In the genomic region with DNA sequence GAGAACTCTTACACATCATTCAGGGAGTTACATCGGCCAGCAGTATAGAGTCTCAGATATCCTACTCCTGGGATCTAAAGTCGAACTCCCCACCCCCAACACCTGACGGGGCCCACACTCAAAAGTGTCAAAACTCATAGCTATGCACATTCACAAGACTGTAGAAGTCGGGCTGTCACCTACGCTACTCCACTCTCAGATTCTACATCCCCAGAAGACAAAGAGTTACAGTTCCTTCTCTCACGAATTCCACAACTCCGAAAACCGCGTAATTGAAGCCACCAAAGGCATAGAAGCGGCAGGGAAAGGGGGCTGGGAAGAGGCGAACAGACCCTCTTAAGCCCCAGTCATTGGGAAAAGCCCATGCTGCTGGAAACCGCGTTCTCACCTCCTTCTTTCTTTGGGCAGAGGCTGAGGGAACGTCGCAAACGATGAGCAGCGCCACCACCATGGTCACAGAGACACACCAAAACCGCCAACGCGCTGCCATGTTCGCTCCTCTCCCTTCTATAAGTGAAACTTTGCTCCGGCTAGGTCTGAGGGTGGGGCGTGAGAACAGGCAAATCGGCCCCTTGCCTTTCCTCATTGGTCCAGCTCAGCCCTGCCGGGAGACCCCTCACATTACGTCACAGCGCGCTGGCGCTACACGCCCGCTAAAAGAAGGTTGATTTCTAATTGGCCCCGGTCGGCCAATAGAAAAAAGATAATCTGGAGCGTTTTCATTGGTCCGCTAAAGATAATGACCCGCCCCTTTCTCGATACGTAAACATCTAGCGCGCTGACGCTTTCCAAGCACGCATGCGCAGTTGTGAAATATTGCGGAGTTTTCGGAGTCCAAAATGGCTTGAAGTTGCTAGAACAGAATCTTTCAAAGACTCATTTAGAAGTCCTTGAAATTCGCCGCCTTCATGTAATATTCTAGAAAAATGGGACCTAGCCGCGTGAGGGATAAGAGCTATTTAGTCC, we compare ENCODE assay signal across 1 cellular context.
A peak's percentile ranks its signal among the peaks of the same experiment; 100 is the strongest.
TF ChIP-seq lines count a peak whose summit lies in the region.

A gene (minus strand): TSS at position 515 of the 966 bp plus-strand sequence. CDS start 25 bp downstream, at position 490.

TF ChIP-seq in HepG2, 621 proteins besides CTCF, POLR2A, EP300 and RAD21 (continued from another document and continues in another):
- TF ChIP-seq GPN1 (CRISPR knock-in tag; IDR thresholded peaks at IDR 0.05; ENCODE audit: borderline replicate concordance) (no peak), FOXO1 (CRISPR knock-in tag; IDR thresholded peaks at IDR 0.05) (no peak), ZNF232 (CRISPR knock-in tag; IDR thresholded peaks at IDR 0.05; ENCODE audit: borderline replicate concordance) (no peak), RXRB (CRISPR knock-in tag; IDR thresholded peaks at IDR 0.05; ENCODE audit: borderline replicate concordance) (no peak), NFRKB (IDR thresholded peaks at IDR 0.05) (no peak), ZBTB7A (CRISPR knock-in tag; IDR thresholded peaks at IDR 0.05) (no peak), ZFAT (CRISPR knock-in tag; conservative IDR thresholded peaks at IDR 0.05) (no peak), YY1 (IDR thresholded peaks at IDR 0.05; ENCODE audit: insufficient read depth, insufficient replicate concordance, low read depth, low read length) (peak; percentile 78), ATAD3A (CRISPR knock-in tag; IDR thresholded peaks at IDR 0.05) (no peak), SMARCC2 (IDR thresholded peaks at IDR 0.05) (no peak), ZNF660 (CRISPR knock-in tag; IDR thresholded peaks at IDR 0.05; ENCODE audit: borderline replicate concordance, low read depth) (no peak), ZNF737 (CRISPR knock-in tag; IDR thresholded peaks at IDR 0.05; ENCODE audit: borderline replicate concordance) (0 out of 2 replicates have a peak, but pooled peaks have one; percentile 34), NBN (conservative IDR thresholded peaks at IDR 0.05) (no peak), ZNF552 (CRISPR knock-in tag; IDR thresholded peaks at IDR 0.05; ENCODE audit: borderline replicate concordance) (no peak), BHLHE40 (IDR thresholded peaks at IDR 0.05; ENCODE audit: low read length) (no peak), CBX5 (CRISPR knock-in tag; IDR thresholded peaks at IDR 0.05; ENCODE audit: borderline replicate concordance) (no peak), MYC (CRISPR knock-in tag; IDR thresholded peaks at IDR 0.05; ENCODE audit: borderline replicate concordance) (no peak), HNRNPLL (IDR thresholded peaks at IDR 0.05; ENCODE audit: low read depth, low read length, poor library complexity, severe bottlenecking) (peak; percentile 28), ZNF75D (CRISPR knock-in tag; IDR thresholded peaks at IDR 0.05; ENCODE audit: borderline replicate concordance) (no peak), EHMT2 (IDR thresholded peaks at IDR 0.05; ENCODE audit: borderline replicate concordance, low read depth, low read length) (no peak), DMAP1 (CRISPR knock-in tag; IDR thresholded peaks at IDR 0.05) (peak; percentile 13; the same call in 1 of the 2 replicates), TAF15 (IDR thresholded peaks at IDR 0.05; ENCODE audit: low read depth, low read length, poor library complexity, severe bottlenecking) (no peak), ZNF709 (CRISPR knock-in tag; IDR thresholded peaks at IDR 0.05) (no peak), ZNF205 (CRISPR knock-in tag; IDR thresholded peaks at IDR 0.05) (no peak), YEATS2 (CRISPR knock-in tag; IDR thresholded peaks at IDR 0.05; ENCODE audit: borderline replicate concordance) (peak; percentile 64; the same call in 1 of the 2 replicates), PHF20 (CRISPR knock-in tag; IDR thresholded peaks at IDR 0.05) (peak; percentile 40; the same call in 1 of the 2 replicates), RORA (CRISPR knock-in tag; IDR thresholded peaks at IDR 0.05) (no peak), TOPORS (CRISPR knock-in tag; IDR thresholded peaks at IDR 0.05) (no peak), ZC3H13 (CRISPR knock-in tag; IDR thresholded peaks at IDR 0.05) (no peak), SMARCE1 (IDR thresholded peaks at IDR 0.05; ENCODE audit: borderline replicate concordance) (no peak), ARNT2 (CRISPR knock-in tag; IDR thresholded peaks at IDR 0.05; ENCODE audit: low read depth) (no peak), ZNF12 (CRISPR knock-in tag; IDR thresholded peaks at IDR 0.05) (no peak), ATM (IDR thresholded peaks at IDR 0.05; ENCODE audit: borderline replicate concordance) (no peak), MEIS1 (CRISPR knock-in tag; IDR thresholded peaks at IDR 0.05; ENCODE audit: borderline replicate concordance) (no peak), KLF12 (CRISPR knock-in tag; IDR thresholded peaks at IDR 0.05; ENCODE audit: borderline replicate concordance) (no peak), REL (CRISPR knock-in tag; conservative IDR thresholded peaks at IDR 0.05) (no peak), ZMYM3 (CRISPR knock-in tag; IDR thresholded peaks at IDR 0.05) (no peak), ASH2L (IDR thresholded peaks at IDR 0.05; ENCODE audit: insufficient read length, low read depth, low read length) (peak; percentile 68), ZNF274 (CRISPR knock-in tag; IDR thresholded peaks at IDR 0.05) (no peak)
- TF ChIP-seq, protein P1, sequence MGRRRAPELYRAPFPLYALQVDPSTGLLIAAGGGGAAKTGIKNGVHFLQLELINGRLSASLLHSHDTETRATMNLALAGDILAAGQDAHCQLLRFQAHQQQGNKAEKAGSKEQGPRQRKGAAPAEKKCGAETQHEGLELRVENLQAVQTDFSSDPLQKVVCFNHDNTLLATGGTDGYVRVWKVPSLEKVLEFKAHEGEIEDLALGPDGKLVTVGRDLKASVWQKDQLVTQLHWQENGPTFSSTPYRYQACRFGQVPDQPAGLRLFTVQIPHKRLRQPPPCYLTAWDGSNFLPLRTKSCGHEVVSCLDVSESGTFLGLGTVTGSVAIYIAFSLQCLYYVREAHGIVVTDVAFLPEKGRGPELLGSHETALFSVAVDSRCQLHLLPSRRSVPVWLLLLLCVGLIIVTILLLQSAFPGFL (CRISPR knock-in tag; IDR thresholded peaks at IDR 0.05), result no peak
- TF ChIP-seq, protein P2, sequence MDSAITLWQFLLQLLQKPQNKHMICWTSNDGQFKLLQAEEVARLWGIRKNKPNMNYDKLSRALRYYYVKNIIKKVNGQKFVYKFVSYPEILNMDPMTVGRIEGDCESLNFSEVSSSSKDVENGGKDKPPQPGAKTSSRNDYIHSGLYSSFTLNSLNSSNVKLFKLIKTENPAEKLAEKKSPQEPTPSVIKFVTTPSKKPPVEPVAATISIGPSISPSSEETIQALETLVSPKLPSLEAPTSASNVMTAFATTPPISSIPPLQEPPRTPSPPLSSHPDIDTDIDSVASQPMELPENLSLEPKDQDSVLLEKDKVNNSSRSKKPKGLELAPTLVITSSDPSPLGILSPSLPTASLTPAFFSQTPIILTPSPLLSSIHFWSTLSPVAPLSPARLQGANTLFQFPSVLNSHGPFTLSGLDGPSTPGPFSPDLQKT (CRISPR knock-in tag; IDR thresholded peaks at IDR 0.05; ENCODE audit: borderline replicate concordance), result no peak
- TF ChIP-seq, protein P3, sequence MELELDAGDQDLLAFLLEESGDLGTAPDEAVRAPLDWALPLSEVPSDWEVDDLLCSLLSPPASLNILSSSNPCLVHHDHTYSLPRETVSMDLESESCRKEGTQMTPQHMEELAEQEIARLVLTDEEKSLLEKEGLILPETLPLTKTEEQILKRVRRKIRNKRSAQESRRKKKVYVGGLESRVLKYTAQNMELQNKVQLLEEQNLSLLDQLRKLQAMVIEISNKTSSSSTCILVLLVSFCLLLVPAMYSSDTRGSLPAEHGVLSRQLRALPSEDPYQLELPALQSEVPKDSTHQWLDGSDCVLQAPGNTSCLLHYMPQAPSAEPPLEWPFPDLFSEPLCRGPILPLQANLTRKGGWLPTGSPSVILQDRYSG (CRISPR knock-in tag; IDR thresholded peaks at IDR 0.05), result no peak
- TF ChIP-seq, protein P4, sequence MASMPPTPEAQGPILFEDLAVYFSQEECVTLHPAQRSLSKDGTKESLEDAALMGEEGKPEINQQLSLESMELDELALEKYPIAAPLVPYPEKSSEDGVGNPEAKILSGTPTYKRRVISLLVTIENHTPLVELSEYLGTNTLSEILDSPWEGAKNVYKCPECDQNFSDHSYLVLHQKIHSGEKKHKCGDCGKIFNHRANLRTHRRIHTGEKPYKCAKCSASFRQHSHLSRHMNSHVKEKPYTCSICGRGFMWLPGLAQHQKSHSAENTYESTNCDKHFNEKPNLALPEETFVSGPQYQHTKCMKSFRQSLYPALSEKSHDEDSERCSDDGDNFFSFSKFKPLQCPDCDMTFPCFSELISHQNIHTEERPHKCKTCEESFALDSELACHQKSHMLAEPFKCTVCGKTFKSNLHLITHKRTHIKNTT (CRISPR knock-in tag; IDR thresholded peaks at IDR 0.05), result no peak
- TF ChIP-seq, protein P5, sequence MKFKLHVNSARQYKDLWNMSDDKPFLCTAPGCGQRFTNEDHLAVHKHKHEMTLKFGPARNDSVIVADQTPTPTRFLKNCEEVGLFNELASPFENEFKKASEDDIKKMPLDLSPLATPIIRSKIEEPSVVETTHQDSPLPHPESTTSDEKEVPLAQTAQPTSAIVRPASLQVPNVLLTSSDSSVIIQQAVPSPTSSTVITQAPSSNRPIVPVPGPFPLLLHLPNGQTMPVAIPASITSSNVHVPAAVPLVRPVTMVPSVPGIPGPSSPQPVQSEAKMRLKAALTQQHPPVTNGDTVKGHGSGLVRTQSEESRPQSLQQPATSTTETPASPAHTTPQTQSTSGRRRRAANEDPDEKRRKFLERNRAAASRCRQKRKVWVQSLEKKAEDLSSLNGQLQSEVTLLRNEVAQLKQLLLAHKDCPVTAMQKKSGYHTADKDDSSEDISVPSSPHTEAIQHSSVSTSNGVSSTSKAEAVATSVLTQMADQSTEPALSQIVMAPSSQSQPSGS (CRISPR knock-in tag; IDR thresholded peaks at IDR 0.05), result peak; percentile 78
- TF ChIP-seq, protein P6, sequence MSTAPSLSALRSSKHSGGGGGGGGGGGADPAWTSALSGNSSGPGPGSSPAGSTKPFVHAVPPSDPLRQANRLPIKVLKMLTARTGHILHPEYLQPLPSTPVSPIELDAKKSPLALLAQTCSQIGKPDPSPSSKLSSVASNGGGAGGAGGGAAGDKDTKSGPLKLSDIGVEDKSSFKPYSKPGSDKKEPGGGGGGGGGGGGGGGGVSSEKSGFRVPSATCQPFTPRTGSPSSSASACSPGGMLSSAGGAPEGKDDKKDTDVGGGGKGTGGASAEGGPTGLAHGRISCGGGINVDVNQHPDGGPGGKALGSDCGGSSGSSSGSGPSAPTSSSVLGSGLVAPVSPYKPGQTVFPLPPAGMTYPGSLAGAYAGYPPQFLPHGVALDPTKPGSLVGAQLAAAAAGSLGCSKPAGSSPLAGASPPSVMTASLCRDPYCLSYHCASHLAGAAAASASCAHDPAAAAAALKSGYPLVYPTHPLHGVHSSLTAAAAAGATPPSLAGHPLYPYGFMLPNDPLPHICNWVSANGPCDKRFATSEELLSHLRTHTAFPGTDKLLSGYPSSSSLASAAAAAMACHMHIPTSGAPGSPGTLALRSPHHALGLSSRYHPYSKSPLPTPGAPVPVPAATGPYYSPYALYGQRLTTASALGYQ (CRISPR knock-in tag; IDR thresholded peaks at IDR 0.05), result no peak
- TF ChIP-seq, protein P7, sequence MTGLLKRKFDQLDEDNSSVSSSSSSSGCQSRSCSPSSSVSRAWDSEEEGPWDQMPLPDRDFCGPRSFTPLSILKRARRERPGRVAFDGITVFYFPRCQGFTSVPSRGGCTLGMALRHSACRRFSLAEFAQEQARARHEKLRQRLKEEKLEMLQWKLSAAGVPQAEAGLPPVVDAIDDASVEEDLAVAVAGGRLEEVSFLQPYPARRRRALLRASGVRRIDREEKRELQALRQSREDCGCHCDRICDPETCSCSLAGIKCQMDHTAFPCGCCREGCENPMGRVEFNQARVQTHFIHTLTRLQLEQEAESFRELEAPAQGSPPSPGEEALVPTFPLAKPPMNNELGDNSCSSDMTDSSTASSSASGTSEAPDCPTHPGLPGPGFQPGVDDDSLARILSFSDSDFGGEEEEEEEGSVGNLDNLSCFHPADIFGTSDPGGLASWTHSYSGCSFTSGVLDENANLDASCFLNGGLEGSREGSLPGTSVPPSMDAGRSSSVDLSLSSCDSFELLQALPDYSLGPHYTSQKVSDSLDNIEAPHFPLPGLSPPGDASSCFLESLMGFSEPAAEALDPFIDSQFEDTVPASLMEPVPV (CRISPR knock-in tag; IDR thresholded peaks at IDR 0.05), result no peak
- TF ChIP-seq, protein P8, sequence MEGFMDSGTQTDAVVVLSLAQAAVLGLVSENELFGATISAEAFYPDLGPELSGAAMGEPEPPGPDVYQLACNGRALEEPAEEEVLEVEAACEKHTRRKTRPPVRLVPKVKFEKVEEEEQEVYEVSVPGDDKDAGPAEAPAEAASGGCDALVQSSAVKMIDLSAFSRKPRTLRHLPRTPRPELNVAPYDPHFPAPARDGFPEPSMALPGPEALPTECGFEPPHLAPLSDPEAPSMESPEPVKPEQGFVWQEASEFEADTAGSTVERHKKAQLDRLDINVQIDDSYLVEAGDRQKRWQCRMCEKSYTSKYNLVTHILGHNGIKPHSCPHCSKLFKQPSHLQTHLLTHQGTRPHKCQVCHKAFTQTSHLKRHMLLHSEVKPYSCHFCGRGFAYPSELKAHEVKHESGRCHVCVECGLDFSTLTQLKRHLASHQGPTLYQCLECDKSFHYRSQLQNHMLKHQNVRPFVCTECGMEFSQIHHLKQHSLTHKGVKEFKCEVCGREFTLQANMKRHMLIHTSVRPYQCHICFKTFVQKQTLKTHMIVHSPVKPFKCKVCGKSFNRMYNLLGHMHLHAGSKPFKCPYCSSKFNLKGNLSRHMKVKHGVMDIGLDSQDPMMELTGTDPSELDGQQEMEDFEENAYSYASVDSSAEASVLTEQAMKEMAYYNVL (CRISPR knock-in tag; IDR thresholded peaks at IDR 0.05; ENCODE audit: borderline replicate concordance), result no peak
- TF ChIP-seq, protein P9, sequence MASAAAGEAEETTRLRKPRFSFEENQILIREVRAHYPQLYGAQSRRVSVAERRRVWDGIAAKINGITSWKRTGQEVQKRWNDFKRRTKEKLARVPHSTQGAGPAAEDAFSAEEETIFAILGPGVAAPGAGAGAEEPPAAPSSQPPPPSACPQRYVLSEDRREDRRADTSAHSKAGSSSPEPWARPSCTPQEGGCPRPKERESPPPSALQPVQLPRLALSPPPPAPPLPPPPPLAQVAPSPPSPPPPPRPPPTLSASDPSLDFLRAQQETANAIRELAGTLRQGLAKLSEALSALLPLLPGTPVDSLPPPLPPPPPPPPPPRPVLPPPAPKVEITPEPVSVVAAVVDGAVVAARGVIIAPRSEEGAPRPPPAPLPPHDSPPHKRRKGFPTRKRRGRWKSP (CRISPR knock-in tag; IDR thresholded peaks at IDR 0.05), result peak; percentile 59
